ENCODE assay signal across 6 cellular contexts in the genomic region with DNA sequence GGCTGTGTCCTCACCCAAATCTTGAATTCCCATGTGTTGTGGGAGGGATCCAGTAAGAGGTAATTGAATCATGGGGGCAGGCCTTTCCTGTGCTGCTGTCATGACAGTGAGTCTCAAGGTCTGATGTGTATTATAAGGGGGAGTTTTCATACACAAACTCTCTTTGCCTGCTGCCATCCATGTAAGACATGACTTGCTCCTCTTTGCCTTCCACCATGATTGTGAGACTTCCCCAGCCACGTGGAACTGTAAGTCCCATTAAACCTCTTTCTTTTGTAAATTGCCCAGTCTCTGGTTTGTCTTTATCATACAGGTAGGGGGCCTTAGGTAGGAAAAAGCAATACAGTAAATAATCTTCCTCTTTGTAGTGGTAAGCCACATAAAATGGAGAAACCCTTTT.
DNase-seq lines count a peak whose midpoint lies in the region; ATAC-seq, FAIRE-seq and TF ChIP-seq lines count a peak whose summit lies in the region.
"Not testable (repeated sequence)": the region's sequence is repeated elsewhere in the genome, so short reads cannot be mapped to it uniquely, and the experiment has no call there.

No MANE protein-coding gene starts in this region.

- H3K9me3 ChIP-seq in RWPE2 (ENCODE audit: severe bottlenecking); astrocyte (ENCODE audit: insufficient read depth, low read depth, low read length): not testable (repeated sequence)

- H3K79me2 ChIP-seq in astrocyte (ENCODE audit: insufficient read depth, low read length), result not testable (repeated sequence)

- H3K9me3 Mint-ChIP-seq in HFFc6; astrocyte (ENCODE audit: unreplicated experiment); MCF 10A (ENCODE audit: unreplicated experiment): not testable (repeated sequence)

- peaks cover 17% of the 10 kb centered on the region for H3K4me1 ChIP-seq in RWPE2 (ENCODE audit: insufficient read depth, poor library complexity, severe bottlenecking)
- not testable (repeated sequence) for H3K4me1 ChIP-seq in astrocyte (ENCODE audit: insufficient read depth, low read length)

- H3K27ac ChIP-seq in RWPE2 (ENCODE audit: poor library complexity, severe bottlenecking), result peak overlapping the region; percentile 71
- not testable (repeated sequence) for H3K27ac ChIP-seq in astrocyte (ENCODE audit: low read depth, low read length)
- H3K27ac ChIP-seq in epithelial cell of prostate, result peak overlapping the region; percentile 89

- H3K9ac ChIP-seq in astrocyte (ENCODE audit: low read length), result not testable (repeated sequence)

- peak; percentile 9 for FAIRE-seq in astrocyte (lab: Jason Lieb, UNC)

- CTCF ChIA-PET in MCF 10A (lab: Yijun Ruan, JAX), result not testable (repeated sequence)

- not testable (repeated sequence) for H4K20me1 ChIP-seq in astrocyte (ENCODE audit: insufficient read depth, low read length)

- H3K4me3 Mint-ChIP-seq in HFFc6; astrocyte (ENCODE audit: unreplicated experiment); MCF 10A (ENCODE audit: unreplicated experiment): not testable (repeated sequence)

- POLR2A ChIA-PET in MCF 10A (lab: Yijun Ruan, JAX), result not testable (repeated sequence)

- not testable (repeated sequence) for H3K4me3 ChIP-seq in RWPE2 (ENCODE audit: severe bottlenecking); astrocyte (ENCODE audit: insufficient read depth, low read depth, low read length)

- intact Hi-C loops in MCF 10A (cut with micrococcal nuclease), result not testable (repeated sequence)

- not testable (repeated sequence) for H3K27me3 Mint-ChIP-seq in HFFc6 (ENCODE audit: insufficient read depth); astrocyte (ENCODE audit: low read depth, unreplicated experiment); MCF 10A (ENCODE audit: insufficient read depth, unreplicated experiment)

- BruUV-seq in MCF 10A (replicated peaks; lab: Mats Ljungman, UMichigan), result TSS peak; percentile 10

- not testable (repeated sequence) for H3K4me2 ChIP-seq in astrocyte (ENCODE audit: low read length)

- not testable (repeated sequence) for TF ChIP-seq CTCF in HFFc6 (IDR thresholded peaks at IDR 0.05); RWPE2 (IDR thresholded peaks at IDR 0.05; ENCODE audit: poor library complexity, severe bottlenecking); astrocyte (IDR thresholded peaks at IDR 0.05; ENCODE audit: insufficient read depth, low read depth, low read length); MCF 10A (IDR thresholded peaks at IDR 0.05; ENCODE audit: unreplicated experiment)

- H3K27me3 ChIP-seq in RWPE2 (ENCODE audit: insufficient read depth, poor library complexity, severe bottlenecking); astrocyte (ENCODE audit: insufficient read depth, low read length): not testable (repeated sequence)

- H3K27ac Mint-ChIP-seq in HFFc6 (peak overlapping the region; percentile 63), MCF 10A (ENCODE audit: low read depth, unreplicated experiment) (peak overlapping the region; percentile 97)
- not testable (repeated sequence) for H3K27ac Mint-ChIP-seq in astrocyte (ENCODE audit: unreplicated experiment)

- not testable (repeated sequence) for H3K4me1 Mint-ChIP-seq in HFFc6 (ENCODE audit: low read depth); astrocyte (ENCODE audit: low read depth, unreplicated experiment)
- peaks cover 20% of the 10 kb centered on the region for H3K4me1 Mint-ChIP-seq in MCF 10A (ENCODE audit: insufficient read depth, unreplicated experiment)

- H2AFZ ChIP-seq in astrocyte (ENCODE audit: low read depth, low read length), result not testable (repeated sequence)

- not testable (repeated sequence) for DNase-seq in HFFc6; RWPE2 (ENCODE audit: low spot score); astrocyte (ENCODE audit: low read depth); epithelial cell of prostate (ENCODE audit: low read depth, low spot score)
- DNase-seq in MCF 10A (ENCODE audit: unreplicated experiment) (peak; percentile 0), iris pigment epithelial cell (ENCODE audit: low read depth) (peak; percentile 3)

- peaks cover 15% of the 10 kb centered on the region for H3K36me3 Mint-ChIP-seq in HFFc6 (ENCODE audit: low read depth)
- not testable (repeated sequence) for H3K36me3 Mint-ChIP-seq in astrocyte (ENCODE audit: low read depth, unreplicated experiment)
- peaks cover 39% of the 10 kb centered on the region for H3K36me3 Mint-ChIP-seq in MCF 10A (ENCODE audit: insufficient read depth, unreplicated experiment)

- ATAC-seq in RWPE2 (ENCODE audit: low read depth), result not testable (repeated sequence)

- not testable (repeated sequence) for H3K36me3 ChIP-seq in RWPE2 (ENCODE audit: low read depth); astrocyte (ENCODE audit: insufficient read depth, low read length)
